ENCODE assay signal across 8 cellular contexts in the genomic region with DNA sequence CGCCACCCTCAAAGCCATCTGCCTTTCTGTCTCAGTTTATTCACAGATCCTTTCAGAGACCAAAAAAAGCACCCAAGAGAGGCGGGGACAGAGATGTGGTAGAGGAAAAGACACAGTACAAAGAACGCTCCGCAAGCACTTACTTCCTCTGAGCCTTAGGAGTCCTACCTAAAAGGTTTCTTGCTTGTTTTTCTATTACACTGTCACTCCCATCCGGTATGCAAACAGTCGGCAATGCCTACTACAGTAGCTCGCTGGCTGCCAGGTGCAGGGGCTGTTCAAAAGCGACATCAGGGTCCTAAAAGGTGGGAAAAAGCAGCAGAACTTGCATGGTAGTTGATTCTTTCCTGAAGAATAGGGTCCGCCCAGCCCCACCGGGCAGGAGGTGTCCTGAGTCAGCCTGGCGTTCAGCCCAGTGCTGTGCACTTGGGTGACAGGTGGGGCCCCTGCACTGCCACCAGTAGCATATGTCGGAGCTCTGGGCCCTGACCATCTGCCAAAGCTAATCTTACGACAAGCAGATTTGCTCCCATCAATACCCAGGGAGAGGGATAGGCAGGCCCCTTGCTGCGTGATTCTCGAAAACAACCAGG. TPM values are rescaled to one million over a fixed set of nuclear protein-coding genes. Genes with fewer than 3 reads are reported as not detected.
DNase-seq lines count a peak whose midpoint lies in the region; ATAC-seq and TF ChIP-seq lines count a peak whose summit lies in the region.

No MANE protein-coding gene starts in this region.

- no peak for DNase-seq in HFFc6
- DNase-seq in NCI-H1694 (lab: John Stamatoyannopoulos, UW) = peak; percentile 95
- peak; percentile 49 for DNase-seq in activated CD8-positive, alpha-beta T cell treated with anti-CD3 and anti-CD28 coated beads for 36 hours
- no peak for DNase-seq in epithelial cell of prostate (ENCODE audit: low read depth, low spot score)
- DNase-seq in naive thymus-derived CD8-positive, alpha-beta T cell = peak; percentile 21 to 88 (median 70)
- no peak for DNase-seq in aorta
- DNase-seq in ureter (ENCODE audit: low spot score) = no peak

- peaks cover 5% of the 10 kb centered on the region for H3K36me3 Mint-ChIP-seq in HFFc6 (ENCODE audit: low read depth)
- H3K36me3 Mint-ChIP-seq in activated CD8-positive, alpha-beta T cell treated with anti-CD3 and anti-CD28 coated beads for 36 hours (ENCODE audit: low read depth) = peaks cover 18% of the 10 kb centered on the region
- H3K36me3 Mint-ChIP-seq in naive thymus-derived CD8-positive, alpha-beta T cell = peaks cover 0 to 35% (median 7%) of the 10 kb centered on the region in 3 donors

- peaks cover 21% of the 10 kb centered on the region for H3K4me1 Mint-ChIP-seq in HFFc6 (ENCODE audit: low read depth)
- peaks cover 46% of the 10 kb centered on the region for H3K4me1 Mint-ChIP-seq in activated CD8-positive, alpha-beta T cell treated with anti-CD3 and anti-CD28 coated beads for 36 hours (ENCODE audit: low read depth)
- H3K4me1 Mint-ChIP-seq in naive thymus-derived CD8-positive, alpha-beta T cell = peaks cover 25 to 75% (median 67%) of the 10 kb centered on the region in 4 donors

- H3K9me3 Mint-ChIP-seq in HFFc6 = no peaks in the 10 kb centered on the region
- H3K9me3 Mint-ChIP-seq in activated CD8-positive, alpha-beta T cell treated with anti-CD3 and anti-CD28 coated beads for 36 hours = no peaks in the 10 kb centered on the region
- H3K9me3 Mint-ChIP-seq in naive thymus-derived CD8-positive, alpha-beta T cell = no peaks in the 10 kb centered on the region

- peak overlapping the region; percentile 75 for H3K4me3 ChIP-seq in aorta (ENCODE audit: low read length in 2 of 2)

- ATAC-seq in GM18502 (IDR thresholded peaks at IDR 0.05; ENCODE audit: poor library complexity, unreplicated experiment) (peak; percentile 25), aorta (ENCODE audit: low FRiP score) (peak; percentile 17)
- peak; percentile 37 for ATAC-seq in activated CD8-positive, alpha-beta T cell treated with anti-CD3 and anti-CD28 coated beads for 36 hours
- ATAC-seq in naive thymus-derived CD8-positive, alpha-beta T cell = peak; percentile 69 to 78

- H3K9me3 ChIP-seq in aorta (ENCODE audit: control insufficient read depth, low read length) = no peaks in the 10 kb centered on the region

- no peak for TF ChIP-seq CTCF in HFFc6 (IDR thresholded peaks at IDR 0.05)
- TF ChIP-seq CTCF in activated CD8-positive, alpha-beta T cell treated with anti-CD3 and anti-CD28 coated beads for 36 hours (IDR thresholded peaks at IDR 0.05) = no peak

- H3K27me3 Mint-ChIP-seq in HFFc6 (ENCODE audit: insufficient read depth) = no peaks in the 10 kb centered on the region
- H3K27me3 Mint-ChIP-seq in activated CD8-positive, alpha-beta T cell treated with anti-CD3 and anti-CD28 coated beads for 36 hours = no peaks in the 10 kb centered on the region
- no peaks in the 10 kb centered on the region for H3K27me3 Mint-ChIP-seq in naive thymus-derived CD8-positive, alpha-beta T cell

- H3K36me3 ChIP-seq in aorta (ENCODE audit: control insufficient read depth in 1 of 2, insufficient read depth in 2 of 2, low read length in 1 of 2) = no peaks in the 10 kb centered on the region

- peak overlapping the region; percentile 48 for H3K27ac Mint-ChIP-seq in HFFc6
- H3K27ac Mint-ChIP-seq in activated CD8-positive, alpha-beta T cell treated with anti-CD3 and anti-CD28 coated beads for 36 hours = peak overlapping the region; percentile 98
- H3K27ac Mint-ChIP-seq in naive thymus-derived CD8-positive, alpha-beta T cell = peak overlapping the region; percentile 93 to 100 (median 98)

- no peaks in the 10 kb centered on the region for H3K4me1 ChIP-seq in aorta (ENCODE audit: control insufficient read depth in 1 of 2, insufficient read depth in 2 of 2, low read length in 2 of 2)

- CTCF ChIA-PET in activated CD8-positive, alpha-beta T cell treated with anti-CD3 and anti-CD28 coated beads for 36 hours (lab: Charles Lee) = interaction anchor here (1.3 to 1.9 kb wide), 3 partner anchors 11 to 230 kb away, joined by 3 to 6 read pairs (median 4); no protein-coding TSS in a partner anchor

- peak overlapping the region; percentile 85 for H3K27ac ChIP-seq in epithelial cell of prostate
- H3K27ac ChIP-seq in aorta (ENCODE audit: low read depth in 1 of 2, low read length in 2 of 2) = peak overlapping the region in 1 of 2 donors; percentile 25

- POLR2A ChIA-PET in activated CD8-positive, alpha-beta T cell treated with anti-CD3 and anti-CD28 coated beads for 36 hours (lab: Charles Lee) = interaction anchor here (0.8 to 2.1 kb wide), 2 partner anchors 10 to 30 kb away, joined by 3 to 7 read pairs; a partner anchor contains a TSS
- POLR2A ChIA-PET in naive thymus-derived CD8-positive, alpha-beta T cell (lab: Charles Lee) = interaction anchor here (0.7 to 6.4 kb wide), 17 partner anchors 9 to 1253 kb away, joined by 3 to 84 read pairs (median 5); a partner anchor contains a TSS

- WGBS in aorta, 2 donors = 24% methylated on average over 15 of the region's 15 CpGs

- intact Hi-C loops in activated CD8-positive, alpha-beta T cell treated with anti-CD3 and anti-CD28 coated beads for 36 hours (cut with micrococcal nuclease) = no loop called here
- intact Hi-C loops in aorta (cut with DNase I) = loop anchor here in 1 of 2 donors (10.0 kb wide), 1 partner anchor 593 kb away; no protein-coding TSS in a partner anchor

- peak overlapping the region; percentile 97 for H3K4me3 Mint-ChIP-seq in HFFc6
- peak overlapping the region; percentile 96 for H3K4me3 Mint-ChIP-seq in activated CD8-positive, alpha-beta T cell treated with anti-CD3 and anti-CD28 coated beads for 36 hours
- peak overlapping the region; percentile 87 to 97 (median 96) for H3K4me3 Mint-ChIP-seq in naive thymus-derived CD8-positive, alpha-beta T cell

- no peaks in the 10 kb centered on the region for H3K27me3 ChIP-seq in aorta (ENCODE audit: control insufficient read depth in 1 of 2, insufficient read depth in 2 of 2, low read length in 1 of 2)

RNA-seq across cellular contexts. Expression of a gene that starts 0.7 kb away (rescaled TPM):
- total RNA-seq in HFFc6 (2021; fragmentation: NEBNext Ultra II Directional; extraction: Animal tissue kit (Norgen Biotek cat#: 25700)) = 10 to 100 TPM; 25.6 to 35.6 (median 29.3) TPM
- 10 to 100 TPM; 25.6 to 25.7 TPM for total RNA-seq in activated CD8-positive, alpha-beta T cell treated with anti-CD3 and anti-CD28 coated beads for 36 hours
- 100 to 1,000 TPM; 174 to 181 TPM for total RNA-seq in naive thymus-derived CD8-positive, alpha-beta T cell
- polyA plus RNA-seq in naive thymus-derived CD8-positive, alpha-beta T cell = 10 to 100 TPM; 18.5 to 40.2 (median 26.1) TPM
- 10 to 100 TPM; 33.8 to 48.0 TPM for total RNA-seq in aorta
- 10 to 100 TPM; 16.0 to 24.7 TPM for polyA plus RNA-seq in aorta
- total RNA-seq in ureter = 37.9 TPM

RNA-seq across cellular contexts. Expression of a gene that starts 30.1 kb away (rescaled TPM):
- total RNA-seq in HFFc6 (2021; fragmentation: NEBNext Ultra II Directional; extraction: Animal tissue kit (Norgen Biotek cat#: 25700)) = 100 to 1,000 TPM; 288 to 304 (median 295) TPM
- 10 to 100 TPM; 44.9 to 47.6 TPM for total RNA-seq in activated CD8-positive, alpha-beta T cell treated with anti-CD3 and anti-CD28 coated beads for 36 hours
- total RNA-seq in naive thymus-derived CD8-positive, alpha-beta T cell = 10 to 100 TPM; 77.1 to 86.2 TPM
- 10 to 100 TPM; 15.1 to 18.8 (median 15.8) TPM for polyA plus RNA-seq in naive thymus-derived CD8-positive, alpha-beta T cell
- total RNA-seq in aorta = 100 to 1,000 TPM; 192 to 193 TPM
- 100 to 1,000 TPM; 155 to 295 TPM for polyA plus RNA-seq in aorta
- 141 TPM for total RNA-seq in ureter

RNA-seq across cellular contexts. Expression of a gene that starts 40.1 kb away (rescaled TPM):
- under 1 TPM in 1 of 6 experiments, not detected in 5; 0.33 TPM for total RNA-seq in HFFc6 (2021; fragmentation: NEBNext Ultra II Directional; extraction: Animal tissue kit (Norgen Biotek cat#: 25700))
- total RNA-seq in activated CD8-positive, alpha-beta T cell treated with anti-CD3 and anti-CD28 coated beads for 36 hours = under 1 TPM in 1 of 2 experiments, not detected in 1; 0.94 TPM
- not detected for total RNA-seq in naive thymus-derived CD8-positive, alpha-beta T cell
- under 1 TPM in 1 of 3 donors, not detected in 2; 0.47 TPM for polyA plus RNA-seq in naive thymus-derived CD8-positive, alpha-beta T cell
- total RNA-seq in aorta = not detected
- under 1 TPM in 1 of 2 donors, not detected in 1; 0.36 TPM for polyA plus RNA-seq in aorta
- 0.73 TPM for total RNA-seq in ureter

Comparison
In these comparisons a context has a peak if more than half of its experiments do, and no peak if none do; other contexts are left out.
1. ATAC-seq: peak in every context shown above with its lines; median percentile 74 in naive thymus-derived CD8-positive, alpha-beta T cell; 37 in activated CD8-positive, alpha-beta T cell treated with anti-CD3 and anti-CD28 coated beads for 36 hours; 25 in GM18502; 17 in aorta.
2. DNase-seq: peak in NCI-H1694 (single experiment), activated CD8-positive, alpha-beta T cell treated with anti-CD3 and anti-CD28 coated beads for 36 hours (single experiment) and naive thymus-derived CD8-positive, alpha-beta T cell (10 of 10); none in HFFc6 (single experiment), epithelial cell of prostate (single experiment), aorta (0 of 2) and ureter (single experiment).
3. H3K27ac Mint-ChIP-seq: peak in every context shown above with its lines; median percentile 98 in naive thymus-derived CD8-positive, alpha-beta T cell; 98 in activated CD8-positive, alpha-beta T cell treated with anti-CD3 and anti-CD28 coated beads for 36 hours; 48 in HFFc6.
4. Peak in every context shown above with its lines, with median percentiles within 50 percentile points of each other: H3K4me3 Mint-ChIP-seq.